In genomic region chr6:113111550-113111949, GRCh38 we compare ENCODE assay signal across 8 cellular contexts.
"Had no signal": no experiment of that assay in that cellular context is flagged by ENCODE, and none has a peak within 500 bp of the region (broad histone marks: within the 10 kb centered on the region; RNA-seq: fewer than 3 reads in every experiment).

No MANE protein-coding gene starts in this region.

- DNase-seq: IMR-90, KBM-7, KG1 had no signal

- H3K4me3 ChIP-seq: K562 had no signal

- H3K4me3 Mint-ChIP-seq: IgD-negative memory B cell had no signal

- H3K9ac ChIP-seq: KMS-11 had no signal

- FAIRE-seq: HTR-8/SVneo, K562 had no signal

- ATAC-seq: K562 had no signal

- H3K27ac ChIP-seq: HL-60, KMS-11 had no signal

- H3K36me3 Mint-ChIP-seq: IgD-negative memory B cell had no signal

- H3K4me2 ChIP-seq: KMS-11 had no signal

- H3K27ac Mint-ChIP-seq: IgD-negative memory B cell had no signal
